In genomic region chr15:79117442-79118204, GRCh38 we compare ENCODE assay signal across 29 cellular contexts. TPM values are rescaled to one million over a fixed set of nuclear protein-coding genes. Genes with fewer than 3 reads are reported as not detected.
DNase-seq lines count a peak whose midpoint lies in the region; ATAC-seq and TF ChIP-seq lines count a peak whose summit lies in the region.
"Had no signal": no experiment of that assay in that cellular context is flagged by ENCODE, and none has a peak within 500 bp of the region (broad histone marks: within the 10 kb centered on the region; RNA-seq: fewer than 3 reads in every experiment).

No MANE protein-coding gene starts in this region.

- H2BK12ac ChIP-seq in H9 (ENCODE audit: insufficient read length, low read depth, low read length), result no peak overlapping the region

- WGBS in H9 (ENCODE audit: extremely low coverage, insufficient read length, low lambda C conversion rate), result no CpG with 5 or more reads among the region's 3 CpGs
- 70% methylated on average over 3 of the region's 3 CpGs for WGBS in esophagus muscularis mucosa

- H3K4me1 ChIP-seq in GM23338 (ENCODE audit: insufficient read depth) (no peaks in the 10 kb centered on the region), H9 (ENCODE audit: insufficient read depth, low read length) (no peaks in the 10 kb centered on the region), esophagus muscularis mucosa (no peaks in the 10 kb centered on the region)
- H3K4me1 ChIP-seq: A549; BLaER1 treated with 17β-estradiol and CSF1 and Interleukin-3, amounts not matched to agents 10 nM and 100 nM; Caco-2 had no signal

- H3K23me2 ChIP-seq in H9 (ENCODE audit: insufficient read length, low read depth, low read length, poor library complexity, severe bottlenecking), result no peaks in the 10 kb centered on the region

- no peaks in the 10 kb centered on the region for H3K79me2 ChIP-seq in GM23338 (replicated peaks; ENCODE audit: insufficient read depth)
- no peaks in the 10 kb centered on the region for H3K79me2 ChIP-seq in H9 (ENCODE audit: insufficient read depth, low read length)

- H2BK20ac ChIP-seq in H9 (ENCODE audit: low read depth, low read length, poor library complexity, severe bottlenecking), result no peak overlapping the region

- H3K4ac ChIP-seq in H9 (ENCODE audit: low read depth, low read length), result no peak overlapping the region

- H3K9me3 Mint-ChIP-seq in GM23338 (no peaks in the 10 kb centered on the region), H9 (no peaks in the 10 kb centered on the region), T-cell (peaks cover 0 to 2% (median 0%) of the 10 kb centered on the region in 3 donors)
- no peaks in the 10 kb centered on the region for H3K9me3 Mint-ChIP-seq in CD4-positive, alpha-beta T cell
- H3K9me3 Mint-ChIP-seq: CD8-positive, alpha-beta T cell had no signal

- H4K5ac ChIP-seq in H9 (ENCODE audit: insufficient read length, low read depth, low read length), result no peak overlapping the region

- TF ChIP-seq POLR2A in esophagus muscularis mucosa (IDR thresholded peaks at IDR 0.05; ENCODE audit: low read depth), result no peak

- H3K27me3 Mint-ChIP-seq in GM23338 (ENCODE audit: insufficient read depth, low read depth, poor library complexity), result peaks cover 5% of the 10 kb centered on the region
- peaks cover 32% of the 10 kb centered on the region for H3K27me3 Mint-ChIP-seq in H9 (ENCODE audit: low read depth)
- H3K27me3 Mint-ChIP-seq in CD4-positive, alpha-beta T cell, result peaks cover 31% of the 10 kb centered on the region
- H3K27me3 Mint-ChIP-seq in T-cell, result peaks cover 18 to 25% of the 10 kb centered on the region in 2 donors

- H2AFZ ChIP-seq in GM23338 (peak overlapping the region; percentile 80; the same call in 1 of the 2 replicates), H9 (ENCODE audit: low read length) (no peak overlapping the region)

- no peak overlapping the region for H2BK15ac ChIP-seq in H9 (ENCODE audit: low read depth, low read length)

- H4K8ac ChIP-seq in H9 (replicated peaks; ENCODE audit: insufficient read length, low read depth, low read length), result no peak overlapping the region

- H3K14ac ChIP-seq in H9 (ENCODE audit: insufficient read depth, low read length), result no peak overlapping the region

- H3K27ac Mint-ChIP-seq in GM23338 (no peak overlapping the region), H9 (no peak overlapping the region), T-cell (no peak overlapping the region)
- H3K27ac Mint-ChIP-seq in CD4-positive, alpha-beta T cell, result no peak overlapping the region
- H3K27ac Mint-ChIP-seq: CD8-positive, alpha-beta T cell; HFFc6; IgD-negative memory B cell had no signal

- no peaks in the 10 kb centered on the region for H3F3A ChIP-seq in GM23338 (replicated peaks; ENCODE audit: low read depth)

- no peaks in the 10 kb centered on the region for H3K36me3 ChIP-seq in GM23338 (ENCODE audit: insufficient read depth)
- H3K36me3 ChIP-seq in esophagus muscularis mucosa, result no peaks in the 10 kb centered on the region
- H3K36me3 ChIP-seq: BLaER1 treated with 17β-estradiol and CSF1 and Interleukin-3, amounts not matched to agents 10 nM and 100 nM; SJCRH30 had no signal

- H4K20me1 ChIP-seq in GM23338 (replicated peaks; ENCODE audit: insufficient read depth) (no peaks in the 10 kb centered on the region), H9 (ENCODE audit: control insufficient read depth, insufficient read depth, insufficient read length) (no peaks in the 10 kb centered on the region)
- H4K20me1 ChIP-seq: BLaER1 treated with 17β-estradiol and CSF1 and Interleukin-3, amounts not matched to agents 10 nM and 100 nM had no signal

- intact Hi-C loops in esophagus muscularis mucosa (cut with DNase I), result no loop called here
- intact Hi-C loops in CD4-positive, alpha-beta T cell (cut with DNase I, micrococcal nuclease), result no loop called here

- H3K4me3 ChIP-seq in GM23338, result no peak overlapping the region
- H3K4me3 ChIP-seq in esophagus muscularis mucosa, result no peak overlapping the region
- H3K4me3 ChIP-seq: A549; BLaER1 treated with 17β-estradiol and CSF1 and Interleukin-3, amounts not matched to agents 10 nM and 100 nM; SJCRH30 had no signal

- no peak overlapping the region for H3K56ac ChIP-seq in H9 (ENCODE audit: insufficient read length, low read depth, low read length)

- CTCF ChIA-PET in CD4-positive, alpha-beta T cell (lab: Charles Lee), result no interaction called here
- CTCF ChIA-PET in T-cell (lab: Charles Lee), result interaction anchor here in 1 of 2 donors (0.7 kb wide), 1 partner anchor 180 kb away, joined by 3 read pairs; no protein-coding TSS in a partner anchor

- H3K23ac ChIP-seq in H9 (ENCODE audit: insufficient read length, low read depth, low read length), result no peak overlapping the region

- H2BK120ac ChIP-seq in H9 (ENCODE audit: low read depth, low read length, poor library complexity, severe bottlenecking), result no peak overlapping the region

- H3K4me1 Mint-ChIP-seq in GM23338 (no peaks in the 10 kb centered on the region), H9 (no peaks in the 10 kb centered on the region), T-cell (no peaks in the 10 kb centered on the region)
- H3K4me1 Mint-ChIP-seq in CD4-positive, alpha-beta T cell (ENCODE audit: low read depth), result no peaks in the 10 kb centered on the region
- H3K4me1 Mint-ChIP-seq: IgD-negative memory B cell had no signal

- no peak overlapping the region for H4K91ac ChIP-seq in H9 (ENCODE audit: insufficient read length, low read depth, low read length)

- H3K4me2 ChIP-seq in GM23338 (no peak overlapping the region), H9 (ENCODE audit: insufficient read depth, insufficient read length, low read length) (no peak overlapping the region)
- H3K4me2 ChIP-seq: A549; BLaER1 treated with 17β-estradiol and CSF1 and Interleukin-3, amounts not matched to agents 10 nM and 100 nM had no signal

- POLR2A ChIA-PET in CD4-positive, alpha-beta T cell (lab: Charles Lee), result no interaction called here
- POLR2A ChIA-PET in T-cell (lab: Charles Lee), result no interaction called here

- no peaks in the 10 kb centered on the region for H3K36me3 Mint-ChIP-seq in GM23338 (ENCODE audit: low read depth)
- no peaks in the 10 kb centered on the region; a peak in 1 of 7 replicates for H3K36me3 Mint-ChIP-seq in H9 (ENCODE audit: insufficient read depth in 1 of 3, low read depth in 3 of 3)
- H3K36me3 Mint-ChIP-seq in CD4-positive, alpha-beta T cell (ENCODE audit: low read depth), result no peaks in the 10 kb centered on the region
- no peaks in the 10 kb centered on the region for H3K36me3 Mint-ChIP-seq in T-cell
- H3K36me3 Mint-ChIP-seq: CD8-positive, alpha-beta T cell; IgD-negative memory B cell had no signal

- H3K9me3 ChIP-seq in H9 (ENCODE audit: control insufficient read depth, low read depth, low read length) (no peaks in the 10 kb centered on the region), esophagus muscularis mucosa (no peaks in the 10 kb centered on the region)
- H3K9me3 ChIP-seq in CD4-positive, alpha-beta T cell (ENCODE audit: control insufficient read depth, low read length), result no peaks in the 10 kb centered on the region
- H3K9me3 ChIP-seq: A549, Caco-2, SJCRH30 had no signal

- no peak overlapping the region for H3K9ac ChIP-seq in H9 (ENCODE audit: extremely low read depth, insufficient read length, low read length)
- H3K9ac ChIP-seq: BLaER1 treated with 17β-estradiol and CSF1 and Interleukin-3, amounts not matched to agents 10 nM and 100 nM had no signal

- TF ChIP-seq EP300 in esophagus muscularis mucosa (IDR thresholded peaks at IDR 0.05), result no peak

- H3K27me3 ChIP-seq in GM23338 (ENCODE audit: insufficient read depth) (no peaks in the 10 kb centered on the region), H9 (ENCODE audit: insufficient read depth, low read length) (no peaks in the 10 kb centered on the region), esophagus muscularis mucosa (peaks cover 0 to 9% (median 0%) of the 10 kb centered on the region in 4 donors)
- peaks cover 13% of the 10 kb centered on the region for H3K27me3 ChIP-seq in CD4-positive, alpha-beta T cell (ENCODE audit: control insufficient read depth, insufficient read depth, low read length)
- H3K27me3 ChIP-seq: BLaER1 treated with 17β-estradiol and CSF1 and Interleukin-3, amounts not matched to agents 10 nM and 100 nM; SJCRH30 had no signal

- H3K4me3 Mint-ChIP-seq in GM23338 (no peak overlapping the region), H9 (no peak overlapping the region), T-cell (no peak overlapping the region)
- no peak overlapping the region for H3K4me3 Mint-ChIP-seq in CD4-positive, alpha-beta T cell
- H3K4me3 Mint-ChIP-seq: CD8-positive, alpha-beta T cell; HFFc6; IgD-negative memory B cell had no signal

- no peak overlapping the region for H2AK5ac ChIP-seq in H9 (ENCODE audit: insufficient read length, low read length)

- no peaks in the 10 kb centered on the region for H3K79me1 ChIP-seq in H9 (ENCODE audit: insufficient read depth, low read depth, low read length, poor library complexity, severe bottlenecking)

- H2BK5ac ChIP-seq in H9 (ENCODE audit: insufficient read length, low read length), result no peak overlapping the region

- no peak overlapping the region for H3T11ph ChIP-seq in H9 (ENCODE audit: low read length)

- no peak overlapping the region for H3K18ac ChIP-seq in H9 (ENCODE audit: insufficient read length, low read depth, low read length)

- no peaks in the 10 kb centered on the region for H3K9me2 ChIP-seq in GM23338 (ENCODE audit: insufficient read depth)

- TF ChIP-seq CTCF in GM23338 (conservative IDR thresholded peaks at IDR 0.05; ENCODE audit: low read depth in 2 of 2), result no peak
- TF ChIP-seq CTCF in H9 (conservative IDR thresholded peaks at IDR 0.05), result no peak
- TF ChIP-seq CTCF in esophagus muscularis mucosa (IDR thresholded peaks at IDR 0.05), result no peak
- TF ChIP-seq CTCF in CD4-positive, alpha-beta T cell (IDR thresholded peaks at IDR 0.05), result no peak

- DNase-seq in GM23338 (ENCODE audit: low spot score), result peak; percentile 54
- DNase-seq in H9, result peak; percentile 25
- DNase-seq in esophagus muscularis mucosa (ENCODE audit: extremely low spot score), result peak; percentile 72
- DNase-seq in CD4-positive, alpha-beta T cell, result no peak
- no peak for DNase-seq in T-cell
- no peak for DNase-seq in NCI-H510A treated with DMSO at 0.1 percent for 48 hours (lab: John Stamatoyannopoulos, UW)
- no peak for DNase-seq in hypothalamus (lab: John Stamatoyannopoulos, UW)
- DNase-seq: AML-193; Caco-2; CD8-positive, alpha-beta T cell; GOT3; HFFc6; Kasumi-1; NCI-H1092 treated with DMSO at 0.1 percent for 48 hours; NCI-H1436; NCI-H187; NCI-H2081 treated with DMSO at 0.1 percent for 48 hours; NCI-H2171; NCI-H226; NCI-H524 treated with DMSO at 0.1 percent for 48 hours; NCI-H774; PC-3; SJCRH30; T-helper 1 cell had no signal

- H3K27ac ChIP-seq in GM23338 (ENCODE audit: low read depth) (no peak overlapping the region), H9 (ENCODE audit: insufficient read length, low read depth, low read length) (no peak overlapping the region), esophagus muscularis mucosa (replicated peaks in 1 of 4) (no peak overlapping the region)
- no peak overlapping the region for H3K27ac ChIP-seq in CD4-positive, alpha-beta T cell (ENCODE audit: low read depth, low read length)
- H3K27ac ChIP-seq: A549; BLaER1 treated with 17β-estradiol and CSF1 and Interleukin-3, amounts not matched to agents 10 nM and 100 nM; SJCRH30 had no signal

- peak; percentile 85 for ATAC-seq in GM23338
- ATAC-seq in CD4-positive, alpha-beta T cell (ENCODE audit: poor library complexity), result no peak
- no peak for ATAC-seq in T-cell (replicated peaks in 1 of 4)
- ATAC-seq: A549; CD8-positive, alpha-beta T cell; PC-3; Right ventricle myocardium inferior had no signal

RNA-seq across cellular contexts. Expression of gene RASGRF1, which starts 27.0 kb away (rescaled TPM):
- total RNA-seq in GM23338 (2014; rRNA removed; shearing (Covaris generic)), result 0.24 and 0.39 TPM in 2 replicates
- polyA plus RNA-seq in GM23338 (2016; fragmentation: Nextera tagmentation; extraction: Ambion mirVana), result 0.03 and 0.05 TPM in 2 replicates
- total RNA-seq in H9 (2021) (0.33 and 0.48 TPM in 2 replicates), esophagus muscularis mucosa (under 1 TPM in 2 of 4 donors, not detected in 2; 0.17 to 0.23 TPM), T-cell (under 1 TPM in 3 of 5 donors, not detected in 2; 0.09 to 0.49 (median 0.22) TPM)
- polyA plus RNA-seq in PFSK-1 (2012; ENCODE audit: insufficient read length, low read depth), result not detected
- not detected for total RNA-seq in CD4-positive, alpha-beta T cell
- total RNA-seq: CD8-positive, alpha-beta T cell; PC-3; Right ventricle myocardium inferior had no signal

Comparison
In these comparisons a context has a peak if more than half of its experiments do, and no peak if none do; other contexts are left out.
1. DNase-seq: peak in GM23338 (single experiment), H9 (single experiment) and esophagus muscularis mucosa (single experiment); none in CD4-positive, alpha-beta T cell (0 of 10), T-cell (0 of 34), NCI-H510A treated with DMSO at 0.1 percent for 48 hours (single experiment) and hypothalamus (0 of 51).